In the genomic region with DNA sequence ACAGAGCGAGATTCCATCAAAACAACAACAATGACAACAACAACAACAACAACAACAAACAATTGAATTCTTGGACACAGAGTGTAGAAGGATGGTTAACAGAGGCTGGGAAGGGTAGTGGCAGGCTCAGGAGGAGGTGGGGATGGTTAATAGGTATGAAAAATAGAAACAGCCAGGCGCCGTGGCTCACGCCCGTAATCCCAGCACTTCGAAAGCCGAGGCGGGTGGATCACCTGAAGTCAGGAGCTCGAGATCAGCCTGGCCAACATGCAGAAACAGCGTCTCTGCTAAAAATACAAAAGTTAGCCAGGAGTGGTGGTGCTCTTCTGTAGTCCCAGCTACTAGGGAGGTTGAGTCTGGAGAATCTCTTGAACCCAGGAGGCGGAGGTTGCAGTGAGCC, we compare ENCODE assay signal across 27 cellular contexts.
"Had no signal": no experiment of that assay in that cellular context is flagged by ENCODE, and none has a peak within 500 bp of the region (broad histone marks: within the 10 kb centered on the region; RNA-seq: fewer than 3 reads in every experiment).

No MANE protein-coding gene starts in this region.

- DNase-seq: colonic mucosa; cortex of kidney; dermis blood vessel endothelial cell; dorsolateral prefrontal cortex; effector CD4-positive, alpha-beta T cell; effector CD8-positive, alpha-beta T cell; effector memory CD4-positive, alpha-beta T cell; effector memory CD8-positive, alpha-beta T cell; endodermal cell; erythroblast; esophagus squamous epithelium; foreskin fibroblast; foreskin keratinocyte; foreskin melanocyte; gastrocnemius medialis; glutamatergic neuron; head of caudate nucleus; heart left ventricle; heart right ventricle had no signal

- H3K36me3 ChIP-seq: colonic mucosa, esophagus muscularis mucosa, esophagus squamous epithelium, gastrocnemius medialis, gastroesophageal sphincter, heart left ventricle, heart right ventricle had no signal

- H3K27me3 Mint-ChIP-seq: dendritic cell treated with granulocyte-macrophage colony-stimulating factor and Interleukin-4, amounts not matched to agents 40 ng/mL and 50 ng/mL, for 4 days; effector memory CD8-positive, alpha-beta T cell had no signal

- H3K27ac Mint-ChIP-seq: dendritic cell treated with granulocyte-macrophage colony-stimulating factor and Interleukin-4, amounts not matched to agents 40 ng/mL and 50 ng/mL, for 4 days; effector memory CD8-positive, alpha-beta T cell; endodermal cell had no signal

- ATAC-seq: effector memory CD8-positive, alpha-beta T cell; esophagus mucosa; foreskin keratinocyte; gastrocnemius medialis; gastroesophageal sphincter; heart left ventricle; heart right ventricle had no signal

- H3K4me1 Mint-ChIP-seq: endodermal cell had no signal

- FAIRE-seq: colon, endothelial cell of umbilical vein had no signal

- H3K4me1 ChIP-seq: colonic mucosa, esophagus muscularis mucosa, esophagus squamous epithelium, foreskin keratinocyte, gastrocnemius medialis, gastroesophageal sphincter, heart left ventricle, heart right ventricle had no signal

- H3K9me3 Mint-ChIP-seq: effector memory CD8-positive, alpha-beta T cell; endodermal cell had no signal

- H3K4me3 Mint-ChIP-seq: dendritic cell treated with granulocyte-macrophage colony-stimulating factor and Interleukin-4, amounts not matched to agents 40 ng/mL and 50 ng/mL, for 4 days; effector memory CD8-positive, alpha-beta T cell; endodermal cell had no signal

- H3K27ac ChIP-seq: colonic mucosa, coronary artery, dorsolateral prefrontal cortex, epithelial cell of prostate, esophagus muscularis mucosa, esophagus squamous epithelium, foreskin keratinocyte, gastrocnemius medialis, gastroesophageal sphincter, heart left ventricle, heart right ventricle had no signal

- H3K9me3 ChIP-seq: colonic mucosa, esophagus muscularis mucosa, esophagus squamous epithelium, gastrocnemius medialis, gastroesophageal sphincter, heart left ventricle, heart right ventricle had no signal

- H3K27me3 ChIP-seq: colonic mucosa, dorsolateral prefrontal cortex, esophagus muscularis mucosa, esophagus squamous epithelium, foreskin keratinocyte, gastrocnemius medialis, gastroesophageal sphincter, heart left ventricle, heart right ventricle had no signal

- H3K4me3 ChIP-seq: colonic mucosa, coronary artery, dorsolateral prefrontal cortex, esophagus muscularis mucosa, esophagus squamous epithelium, gastrocnemius medialis, gastroesophageal sphincter, heart left ventricle, heart right ventricle had no signal
